19 cellular contexts compared by ENCODE assay signal in the genomic region with DNA sequence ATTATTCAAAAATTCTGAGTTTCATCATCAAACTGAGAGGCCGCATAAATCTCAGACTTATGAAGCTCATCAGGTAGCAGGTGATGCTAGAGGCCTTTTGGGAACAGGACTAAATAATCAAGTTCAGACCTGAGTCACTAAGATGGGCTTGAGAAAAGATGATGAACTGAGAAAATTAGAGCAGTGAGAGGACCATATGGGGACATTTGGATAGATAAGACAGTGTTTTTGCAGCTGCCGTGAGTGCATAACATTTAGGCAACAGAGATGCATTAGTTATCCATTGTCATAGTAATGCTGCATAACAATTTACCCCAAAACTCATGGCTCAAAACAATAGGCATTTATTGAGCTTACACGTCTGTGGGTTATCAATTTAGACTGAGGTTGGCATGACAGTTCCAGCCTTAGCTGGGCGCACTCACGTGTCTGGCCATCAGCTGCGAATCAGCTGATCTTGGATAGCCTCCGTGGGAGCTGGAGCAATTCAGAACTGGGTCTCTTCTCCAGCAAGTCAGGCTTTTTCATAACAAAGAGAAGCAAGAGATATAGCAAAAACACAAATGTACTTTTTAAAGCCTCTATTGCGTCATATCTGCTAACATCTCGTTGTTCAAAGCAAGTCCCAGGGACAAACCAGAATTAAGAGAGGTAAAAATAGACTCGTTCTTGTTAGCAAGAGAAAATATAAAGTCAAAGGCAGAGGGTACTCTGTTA.
DNase-seq lines count a peak whose midpoint lies in the region; ATAC-seq and TF ChIP-seq lines count a peak whose summit lies in the region.
"Had no signal": no experiment of that assay in that cellular context is flagged by ENCODE, and none has a peak within 500 bp of the region (broad histone marks: within the 10 kb centered on the region; RNA-seq: fewer than 3 reads in every experiment).

No MANE protein-coding gene starts in this region.

- DNase-seq in LHCN-M2 (ENCODE audit: low read depth) (peak; percentile 1), choroid plexus epithelial cell (ENCODE audit: low read depth) (peak; percentile 21), right cardiac atrium (peak in 2 of 3 donors; percentile 59 to 68), midbrain (lab: John Stamatoyannopoulos, UW) (no peak), NCI-H1092 (lab: John Stamatoyannopoulos, UW) (no peak)
- no peak for DNase-seq in activated effector memory CD4-positive, alpha-beta T cell treated with Interleukin-2 at 50 U/mL for 16 hours
- DNase-seq: CD4-positive, alpha-beta memory T cell; DND-41; GF-D8; MG63; NCI-H1417 treated with DMSO at 0.1 percent for 48 hours; NCI-H2029 treated with DMSO at 0.1 percent for 48 hours; NCI-H526 treated with DMSO at 0.1 percent for 48 hours; NK-92 treated with Interleukin-12 subunit alpha and Interleukin-12 subunit beta, amount 100 ng/mL, for 24 hours had no signal

- WGBS in right cardiac atrium: 47% methylated on average over 10 of the region's 10 CpGs

- intact Hi-C loops in right cardiac atrium (cut with DNase I): no loop called here

- TF ChIP-seq CTCF in choroid plexus epithelial cell (conservative IDR thresholded peaks at IDR 0.05; ENCODE audit: low read depth, low read length): no peak

- H3K27ac ChIP-seq in BLaER1 (no peak overlapping the region), right cardiac atrium (ENCODE audit: low read length) (no peak overlapping the region)
- H3K27ac ChIP-seq: HL-60, KMS-11 had no signal

- ATAC-seq in right cardiac atrium (peak in 1 of 2 donors; percentile 65), GM21447 (IDR thresholded peaks at IDR 0.05; ENCODE audit: unreplicated experiment) (no peak)
- ATAC-seq: SK-N-SH treated with all-trans-retinoic acid at 6 μM for 48 hours had no signal

- H3K4me3 ChIP-seq in BLaER1 (no peak overlapping the region), choroid plexus epithelial cell (ENCODE audit: low read depth, low read length) (no peak overlapping the region), right cardiac atrium (ENCODE audit: low read length) (no peak overlapping the region)
- H3K4me3 ChIP-seq: MG63 had no signal

- no peaks in the 10 kb centered on the region for H3K36me3 ChIP-seq in BLaER1
- H3K36me3 ChIP-seq: MG63 had no signal

- H3K27me3 ChIP-seq in BLaER1 (no peaks in the 10 kb centered on the region), right cardiac atrium (ENCODE audit: control insufficient read depth, insufficient read depth) (no peaks in the 10 kb centered on the region)
- H3K27me3 ChIP-seq: MG63 had no signal

- H3K4me2 ChIP-seq in BLaER1: peak overlapping the region; percentile 60
- H3K4me2 ChIP-seq: KMS-11 had no signal

- no peaks in the 10 kb centered on the region for H4K20me1 ChIP-seq in BLaER1

- H3K9ac ChIP-seq in BLaER1: no peak overlapping the region
- H3K9ac ChIP-seq: KMS-11 had no signal

- peaks cover 40% of the 10 kb centered on the region for H3K4me1 ChIP-seq in BLaER1
- peaks cover 4% of the 10 kb centered on the region for H3K4me1 ChIP-seq in right cardiac atrium (ENCODE audit: control insufficient read depth, insufficient read depth, low read length)

- H3K9me3 ChIP-seq in BLaER1: no peaks in the 10 kb centered on the region
- no peaks in the 10 kb centered on the region for H3K9me3 ChIP-seq in right cardiac atrium (ENCODE audit: control insufficient read depth, low read length)
- H3K9me3 ChIP-seq: MG63 had no signal

Comparison
In these comparisons a context has a peak if more than half of its experiments do, and no peak if none do; other contexts are left out.
1. DNase-seq: peak in LHCN-M2 (single experiment), choroid plexus epithelial cell (single experiment) and right cardiac atrium (2 of 3); none in midbrain (single experiment), activated effector memory CD4-positive, alpha-beta T cell treated with Interleukin-2 at 50 U/mL for 16 hours (single experiment) and NCI-H1092 (single experiment).